In the genomic region with DNA sequence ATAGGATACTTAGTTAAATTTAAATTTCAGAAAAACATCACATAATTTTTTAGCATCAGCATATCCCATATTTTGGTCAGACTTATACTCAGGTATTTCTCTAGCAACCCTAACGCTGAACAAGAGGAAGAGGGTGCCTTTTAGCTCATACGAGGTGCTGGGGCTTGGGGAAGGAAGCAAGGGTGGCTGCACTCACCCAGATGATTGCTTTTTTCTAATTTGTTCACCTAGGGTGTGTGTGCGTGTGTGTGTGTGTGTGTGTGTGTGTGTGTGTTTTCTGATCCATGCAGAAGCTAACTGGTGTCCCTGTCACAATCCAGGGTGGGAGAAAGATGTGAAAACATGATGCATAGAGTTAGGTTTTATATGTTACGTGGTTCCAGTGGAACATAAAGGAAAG, we compare ENCODE assay signal across 23 cellular contexts.
DNase-seq lines count a peak whose midpoint lies in the region; ATAC-seq and TF ChIP-seq lines count a peak whose summit lies in the region.
"Had no signal": no experiment of that assay in that cellular context is flagged by ENCODE, and none has a peak within 500 bp of the region (broad histone marks: within the 10 kb centered on the region; RNA-seq: fewer than 3 reads in every experiment).

No MANE protein-coding gene starts in this region.

- no peak for ATAC-seq in activated CD4-positive, alpha-beta T cell treated with anti-CD3 and anti-CD28 coated beads for 36 hours
- ATAC-seq: CD8-positive, alpha-beta T cell had no signal

- TF ChIP-seq CTCF in GM12865 (IDR thresholded peaks at IDR 0.05; ENCODE audit: insufficient read depth, low read depth, low read length, missing control alignments), result no peak

- H3K9me3 Mint-ChIP-seq in activated CD4-positive, alpha-beta T cell treated with anti-CD3 and anti-CD28 coated beads for 36 hours (ENCODE audit: low read depth), result no peaks in the 10 kb centered on the region
- H3K9me3 Mint-ChIP-seq: CD8-positive, alpha-beta T cell had no signal

- CTCF ChIA-PET in activated CD4-positive, alpha-beta T cell treated with anti-CD3 and anti-CD28 coated beads for 36 hours (lab: Charles Lee), result no interaction called here

- H3K4me1 Mint-ChIP-seq in activated CD4-positive, alpha-beta T cell treated with anti-CD3 and anti-CD28 coated beads for 36 hours, result no peaks in the 10 kb centered on the region

- H3K4me3 ChIP-seq in GM12865 (ENCODE audit: low read depth, low read length), result no peak overlapping the region
- H3K4me3 ChIP-seq: MG63 had no signal

- POLR2A ChIA-PET in activated CD4-positive, alpha-beta T cell treated with anti-CD3 and anti-CD28 coated beads for 36 hours (lab: Charles Lee), result no interaction called here

- no peak overlapping the region for H3K4me3 Mint-ChIP-seq in activated CD4-positive, alpha-beta T cell treated with anti-CD3 and anti-CD28 coated beads for 36 hours
- H3K4me3 Mint-ChIP-seq: CD8-positive, alpha-beta T cell had no signal

- H3K36me3 Mint-ChIP-seq in activated CD4-positive, alpha-beta T cell treated with anti-CD3 and anti-CD28 coated beads for 36 hours (ENCODE audit: low read depth), result no peaks in the 10 kb centered on the region

- intact Hi-C loops in activated CD4-positive, alpha-beta T cell treated with anti-CD3 and anti-CD28 coated beads for 36 hours (cut with DNase I, micrococcal nuclease), result no loop called here

- H3K27ac Mint-ChIP-seq in activated CD4-positive, alpha-beta T cell treated with anti-CD3 and anti-CD28 coated beads for 36 hours, result no peak overlapping the region
- H3K27ac Mint-ChIP-seq: CD8-positive, alpha-beta T cell had no signal

- H3K27me3 Mint-ChIP-seq in activated CD4-positive, alpha-beta T cell treated with anti-CD3 and anti-CD28 coated beads for 36 hours, result no peaks in the 10 kb centered on the region

- DNase-seq in GM12865 (ENCODE audit: low read depth), result peak; percentile 6
- peak; percentile 39 for DNase-seq in NAMALWA (ENCODE audit: low spot score)
- peak; percentile 38 for DNase-seq in germinal center (ENCODE audit: low spot score)
- DNase-seq in MV-4-11 (lab: John Stamatoyannopoulos, UW), result no peak
- DNase-seq in SKM-1 (lab: John Stamatoyannopoulos, UW; ENCODE audit: unreplicated experiment), result no peak
- DNase-seq in OCI-M1 (lab: John Stamatoyannopoulos, UW), result no peak
- no peak for DNase-seq in activated CD4-positive, alpha-beta T cell treated with anti-CD3 and anti-CD28 coated beads for 36 hours
- DNase-seq: Caco-2; CD8-positive, alpha-beta T cell; EL; GDM1; H7; KBM-7; MG63; NCI-H1048; NCI-H1417; NCI-H1694; NCI-H2029 treated with DMSO at 0.1 percent for 48 hours; NCI-H446 treated with DMSO at 0.1 percent for 48 hours; NCI-H526; NCI-H82; NK-92 treated with Interleukin-12 subunit alpha and Interleukin-12 subunit beta, amount 100 ng/mL, for 24 hours; Right ventricle myocardium superior had no signal

Comparison
In these comparisons a context has a peak if more than half of its experiments do, and no peak if none do; other contexts are left out.
1. DNase-seq: peak in GM12865 (single experiment), NAMALWA (single experiment) and germinal center (single experiment); none in MV-4-11 (single experiment), SKM-1 (single experiment), OCI-M1 (single experiment) and activated CD4-positive, alpha-beta T cell treated with anti-CD3 and anti-CD28 coated beads for 36 hours (single experiment).